ENCODE assay signal across 8 cellular contexts in genomic region chr12:6200266-6201198, GRCh38. TPM values are rescaled to one million over a fixed set of nuclear protein-coding genes. Genes with fewer than 3 reads are reported as not detected.
DNase-seq lines count a peak whose midpoint lies in the region; ATAC-seq, FAIRE-seq and TF ChIP-seq lines count a peak whose summit lies in the region.

CD9 (plus strand) TSS chr12:6200400; CDS start chr12:6200500, 100 bp downstream.

- H3F3A ChIP-seq in GM23248 (ENCODE audit: insufficient read depth) = no peaks in the 10 kb centered on the region; the same call in 1 of the 2 replicates

- H3K4me2 ChIP-seq in GM23248 (ENCODE audit: unreplicated experiment) = peak within 1 kb of the TSS; percentile 67

- TF ChIP-seq POLR2A in spleen (IDR thresholded peaks at IDR 0.05) = no peak

- peak within 1 kb of the TSS; percentile 57 to 65 (median 59) for H3K4me3 Mint-ChIP-seq in T-cell
- H3K4me3 Mint-ChIP-seq in central memory CD8-positive, alpha-beta T cell = peak within 1 kb of the TSS; percentile 27

- peak within 1 kb of the TSS; percentile 73 for H3K4me3 ChIP-seq in GM23248
- peak within 1 kb of the TSS; percentile 77 to 80 for H3K4me3 ChIP-seq in kidney (ENCODE audit: low read length in 2 of 2)
- peak within 1 kb of the TSS; percentile 44 to 83 (median 60) for H3K4me3 ChIP-seq in spleen

- H4K20me1 ChIP-seq in GM23248 (ENCODE audit: insufficient read depth) = no peaks in the 10 kb centered on the region

- ATAC-seq in T-cell (replicated peaks in 1 of 4) (peak; percentile 43 to 66 (median 58)), GM19397 (IDR thresholded peaks at IDR 0.05; ENCODE audit: unreplicated experiment) (no peak), GM19328 (IDR thresholded peaks at IDR 0.05; ENCODE audit: unreplicated experiment) (no peak)
- peak; percentile 22 for ATAC-seq in central memory CD8-positive, alpha-beta T cell (replicated peaks; ENCODE audit: extremely low read depth, poor library complexity, severe bottlenecking)

- DNase-seq in GM23248 (peak; percentile 58), T-cell (peak in 11 of 34 experiments; percentile 6 to 41 (median 28)), kidney (no peak), spleen (no peak)
- no peak for DNase-seq in central memory CD8-positive, alpha-beta T cell (ENCODE audit: low spot score in 2 of 2)

- H3K9ac ChIP-seq in GM23248 = peak within 1 kb of the TSS; percentile 74
- peak within 1 kb of the TSS; percentile 77 to 97 for H3K9ac ChIP-seq in kidney (ENCODE audit: low read length in 2 of 2)

- no peaks in the 10 kb centered on the region for H3K79me2 ChIP-seq in GM23248 (ENCODE audit: insufficient read depth)

- in situ Hi-C loops in GM23248 (cut with MboI) = no loop called here

- no peaks in the 10 kb centered on the region for H3K36me3 Mint-ChIP-seq in T-cell
- peaks cover 2% of the 10 kb centered on the region for H3K36me3 Mint-ChIP-seq in central memory CD8-positive, alpha-beta T cell (ENCODE audit: insufficient read depth)

- peaks cover 4% of the 10 kb centered on the region; the same call in 1 of the 2 replicates for H3K4me1 ChIP-seq in GM23248 (ENCODE audit: insufficient read depth)
- H3K4me1 ChIP-seq in kidney (ENCODE audit: control insufficient read depth in 1 of 2, insufficient read depth in 1 of 2, low read depth in 1 of 2, low read length in 2 of 2) = peaks cover 12 to 14% of the 10 kb centered on the region in 2 donors
- H3K4me1 ChIP-seq in spleen = peaks cover 10 to 74% (median 50%) of the 10 kb centered on the region in 6 donors

- peak within 1 kb of the TSS in 1 of 2 donors; percentile 11 for H3K27ac Mint-ChIP-seq in T-cell
- no peak within 1 kb of the TSS for H3K27ac Mint-ChIP-seq in central memory CD8-positive, alpha-beta T cell (ENCODE audit: low read depth)

- CTCF ChIA-PET in T-cell (lab: Charles Lee) = interaction anchor here in 1 of 2 donors (0.8 kb wide), 1 partner anchor 84 kb away, joined by 3 read pairs; no protein-coding TSS in a partner anchor

- H2AFZ ChIP-seq in GM23248 = peak within 1 kb of the TSS; percentile 89

- H3K27ac ChIP-seq in 22Rv1 = peak within 1 kb of the TSS; percentile 83
- H3K27ac ChIP-seq in GM23248 = no peak within 1 kb of the TSS
- peak within 1 kb of the TSS; percentile 90 to 98 for H3K27ac ChIP-seq in kidney (ENCODE audit: low read depth in 2 of 2, low read length in 2 of 2)
- peak within 1 kb of the TSS; percentile 46 to 85 (median 78) for H3K27ac ChIP-seq in spleen

- TF ChIP-seq CTCF in 22Rv1 (IDR thresholded peaks at IDR 0.05) = no peak
- TF ChIP-seq CTCF in kidney (IDR thresholded peaks at IDR 0.05; ENCODE audit: borderline replicate concordance, extremely low read depth, insufficient read depth) = no peak
- no peak for TF ChIP-seq CTCF in spleen (IDR thresholded peaks at IDR 0.05 in 8 of 11, conservative IDR thresholded peaks at IDR 0.05 in 3 of 11)

- H3K27me3 ChIP-seq in GM23248 (replicated peaks; ENCODE audit: insufficient read depth) (no peaks in the 10 kb centered on the region), spleen (replicated peaks in 1 of 7) (peaks cover 0 to 57% (median 14%) of the 10 kb centered on the region in 7 donors)

- intact Hi-C loops in kidney (cut with DNase I) (no loop called here), spleen (cut with DNase I; ENCODE audit: low total_unique reads) (no loop called here)

- H3K9me3 ChIP-seq in GM23248 (ENCODE audit: low read depth) (no peaks in the 10 kb centered on the region), kidney (ENCODE audit: control insufficient read depth in 1 of 2, low read length in 2 of 2) (no peaks in the 10 kb centered on the region), spleen (no peaks in the 10 kb centered on the region)

- H3K9me2 ChIP-seq in GM23248 (ENCODE audit: insufficient read depth) = no peaks in the 10 kb centered on the region

- FAIRE-seq in kidney (lab: Jason Lieb, UNC) = no peak

- POLR2A ChIA-PET in T-cell (lab: Charles Lee) = no interaction called here

- no peaks in the 10 kb centered on the region for H3K36me3 ChIP-seq in GM23248 (ENCODE audit: low read depth)
- peaks cover 0 to 3% of the 10 kb centered on the region in 2 donors for H3K36me3 ChIP-seq in kidney (ENCODE audit: control insufficient read depth in 1 of 2, insufficient read depth in 2 of 2, low read length in 2 of 2)
- H3K36me3 ChIP-seq in spleen = no peaks in the 10 kb centered on the region

- 2 to 3% methylated on average over 59 to 63 of the region's 79 CpGs for WGBS in GM23248 (ENCODE audit: low coverage in 1 of 2, low lambda C conversion rate in 2 of 2, missing lambda C conversion rate in 2 of 2), 2 experiments
- whole genome bisulfite sequencing in spleen, 5 donors = 2 to 5% (median 2%) methylated on average over 59 to 79 of the region's 79 CpGs

- H3K4me1 Mint-ChIP-seq in T-cell = peaks cover 16 to 20% (median 19%) of the 10 kb centered on the region in 3 donors
- H3K4me1 Mint-ChIP-seq in central memory CD8-positive, alpha-beta T cell = peaks cover 6% of the 10 kb centered on the region

- no peaks in the 10 kb centered on the region for H3K9me3 Mint-ChIP-seq in T-cell
- no peaks in the 10 kb centered on the region for H3K9me3 Mint-ChIP-seq in central memory CD8-positive, alpha-beta T cell

- peaks cover 18 to 48% of the 10 kb centered on the region in 2 donors for H3K27me3 Mint-ChIP-seq in T-cell
- H3K27me3 Mint-ChIP-seq in central memory CD8-positive, alpha-beta T cell = peaks cover 57% of the 10 kb centered on the region

RNA-seq across cellular contexts. Expression of gene CD9, which starts in this region (rescaled TPM):
- total RNA-seq in GM23248 (2014; rRNA removed; shearing (Covaris generic)) = 24.7 and 28.6 TPM in 2 replicates
- 45.1 and 46.9 TPM in 2 replicates for polyA plus RNA-seq in GM23248 (2016; fragmentation: Nextera tagmentation; extraction: Ambion mirVana)
- total RNA-seq in T-cell = 1 to 10 TPM; 2.6 to 5.7 (median 3.3) TPM
- 421 TPM for total RNA-seq in kidney
- polyA plus RNA-seq in kidney (ENCODE audit: insufficient read depth, low read depth, low replicate concordance) = 301 TPM
- 100 to 1,000 TPM in 1 of 7 donors, 10 to 100 TPM in 6; 50.0 to 113 (median 75.7) TPM for total RNA-seq in spleen
- 10 to 100 TPM; 16.2 to 87.4 (median 50.6) TPM for polyA plus RNA-seq in spleen

Comparison
In these comparisons a context has a peak if more than half of its experiments do, and no peak if none do; other contexts are left out.
1. ATAC-seq: peak in T-cell (4 of 4) and central memory CD8-positive, alpha-beta T cell (single experiment); none in GM19397 (single experiment) and GM19328 (single experiment).
2. Peak in every context shown above with its lines, with median percentiles within 50 percentile points of each other: H3K4me3 ChIP-seq.